Comparison of ENCODE assay signal across 22 cellular contexts in genomic region chr11:61880050-61880449, GRCh38. TPM values are rescaled to one million over a fixed set of nuclear protein-coding genes. Genes with fewer than 3 reads are reported as not detected.
A peak's percentile ranks its signal among the peaks of the same experiment; 100 is the strongest.
DNase-seq lines count a peak whose midpoint lies in the region; ATAC-seq and TF ChIP-seq lines count a peak whose summit lies in the region.
"Had no signal": no experiment of that assay in that cellular context is flagged by ENCODE, and none has a peak within 500 bp of the region (broad histone marks: within the 10 kb centered on the region; RNA-seq: fewer than 3 reads in every experiment).

No MANE protein-coding gene starts in this region.

- H3K4me1 Mint-ChIP-seq in endothelial cell (ENCODE audit: unreplicated experiment): peaks cover 20% of the 10 kb centered on the region

- intact Hi-C loops in left ventricle myocardium inferior (cut with micrococcal nuclease): no loop called here
- intact Hi-C loops in left ventricle myocardium superior (cut with micrococcal nuclease): no loop called here
- intact Hi-C loops in posterior cingulate gyrus (cut with DNase I): no loop called here

- DNase-seq in left ventricle myocardium inferior (no peak), left ventricle myocardium superior (no peak), endothelial cell (ENCODE audit: low spot score) (no peak), NCI-H748 treated with DMSO at 0.1 percent for 48 hours (lab: John Stamatoyannopoulos, UW) (no peak), posterior cingulate gyrus (no peak), KBM-7 (no peak), mesenteric fat pad (ENCODE audit: low spot score) (no peak)
- DNase-seq: 8988T; activated CD4-positive, alpha-beta T cell treated with anti-CD3 and anti-CD28 coated beads, Interleukin-2, amount 50 U/mL, for 1 hour; activated naive CD4-positive, alpha-beta T cell treated with Interleukin-2 at 50 U/mL for 16 hours; HCEC 1CT; hypothalamus; Kasumi-1; kidney; NCI-H2171; NCI-H82; psoas muscle; SW 1271; thyroid gland had no signal

- peak overlapping the region; percentile 79 for H3K27ac ChIP-seq in left ventricle myocardium inferior (replicated peaks)
- peak overlapping the region; percentile 90 for H3K27ac ChIP-seq in OCI-LY1 (ENCODE audit: low read depth, low read length, poor library complexity, severe bottlenecking)
- H3K27ac ChIP-seq: thyroid gland had no signal

- H3K4me3 ChIP-seq in left ventricle myocardium inferior (no peak overlapping the region), OCI-LY1 (ENCODE audit: low read depth, low read length, poor library complexity, severe bottlenecking) (peak overlapping the region; percentile 73)
- H3K4me3 ChIP-seq: psoas muscle, thyroid gland had no signal

- H3K4me3 Mint-ChIP-seq in endothelial cell (ENCODE audit: unreplicated experiment): no peak overlapping the region
- H3K4me3 Mint-ChIP-seq: nephron had no signal

- H3F3A ChIP-seq in OCI-LY1 (ENCODE audit: insufficient read depth, low read length): no peaks in the 10 kb centered on the region

- H3K9me3 ChIP-seq in left ventricle myocardium inferior (replicated peaks) (no peaks in the 10 kb centered on the region), OCI-LY1 (ENCODE audit: low read length) (no peaks in the 10 kb centered on the region)
- H3K9me3 ChIP-seq: BE2C, psoas muscle, thyroid gland had no signal

- H3K9ac ChIP-seq in OCI-LY1 (ENCODE audit: low read length): peak overlapping the region; percentile 84

- H3K9me3 Mint-ChIP-seq in endothelial cell (ENCODE audit: unreplicated experiment): no peaks in the 10 kb centered on the region
- H3K9me3 Mint-ChIP-seq: nephron had no signal

- H3K27me3 ChIP-seq in left ventricle myocardium inferior (ENCODE audit: low read depth): no peaks in the 10 kb centered on the region
- H3K27me3 ChIP-seq in OCI-LY1 (ENCODE audit: insufficient read depth, low read length): no peaks in the 10 kb centered on the region
- H3K27me3 ChIP-seq: BE2C, thyroid gland had no signal

- no peak for TF ChIP-seq CTCF in left ventricle myocardium inferior (IDR thresholded peaks at IDR 0.05; ENCODE audit: borderline replicate concordance)
- TF ChIP-seq CTCF in OCI-LY1 (IDR thresholded peaks at IDR 0.05; ENCODE audit: low read length): no peak
- TF ChIP-seq CTCF in endothelial cell (IDR thresholded peaks at IDR 0.05; ENCODE audit: unreplicated experiment): no peak

- no peaks in the 10 kb centered on the region for H3K9me2 ChIP-seq in OCI-LY1 (ENCODE audit: low read depth, low read length)

- no peak for ATAC-seq in left ventricle myocardium superior
- ATAC-seq: psoas muscle had no signal

- H3K27ac Mint-ChIP-seq in endothelial cell (ENCODE audit: unreplicated experiment): peak overlapping the region; percentile 96

- in situ Hi-C loops in KBM-7 (cut with MboI; ENCODE audit: low pct_unique_long_range_greater_than_20kb, low sequenced_read_pairs): no loop called here

- H2AFZ ChIP-seq in OCI-LY1 (ENCODE audit: low read length): peak overlapping the region; percentile 73; the same call in 1 of the 2 replicates

- no peaks in the 10 kb centered on the region for H4K20me1 ChIP-seq in OCI-LY1 (ENCODE audit: insufficient read depth, low read length)

- H3K36me3 Mint-ChIP-seq in endothelial cell (ENCODE audit: low read depth, unreplicated experiment): peaks cover 15% of the 10 kb centered on the region

- H3K79me2 ChIP-seq in OCI-LY1 (ENCODE audit: insufficient read depth, low read length): no peaks in the 10 kb centered on the region

- H3K36me3 ChIP-seq in left ventricle myocardium inferior (peaks cover 47% of the 10 kb centered on the region), OCI-LY1 (ENCODE audit: insufficient read depth, low read length) (peaks cover 4% of the 10 kb centered on the region; the same call in 1 of the 2 replicates)
- H3K36me3 ChIP-seq: BE2C, thyroid gland had no signal

- H3K4me1 ChIP-seq in left ventricle myocardium inferior: peaks cover 97% of the 10 kb centered on the region
- H3K4me1 ChIP-seq in OCI-LY1 (ENCODE audit: insufficient read depth, low read length, severe bottlenecking): peaks cover 64% of the 10 kb centered on the region
- H3K4me1 ChIP-seq: BE2C, psoas muscle, thyroid gland had no signal

- peaks cover 9% of the 10 kb centered on the region for H3K27me3 Mint-ChIP-seq in endothelial cell (ENCODE audit: unreplicated experiment)

- peak overlapping the region; percentile 81 for H3K4me2 ChIP-seq in OCI-LY1 (ENCODE audit: low read length)

RNA-seq across cellular contexts. Expression of gene FADS3, which starts 11.3 kb away (rescaled TPM):
- total RNA-seq in left ventricle myocardium inferior (65.5 TPM), left ventricle myocardium superior (69.7 TPM), endothelial cell (ENCODE audit: unreplicated experiment) (42.0 TPM), mesenteric fat pad (387 TPM)

RNA-seq across cellular contexts. Expression of gene RAB3IL1, which starts 37.3 kb away (rescaled TPM):
- total RNA-seq in left ventricle myocardium inferior (9.5 TPM), left ventricle myocardium superior (11.1 TPM), endothelial cell (ENCODE audit: unreplicated experiment) (8.9 TPM), mesenteric fat pad (36.5 TPM)

RNA-seq across cellular contexts. Expression of gene FADS2, which starts 52.0 kb away (rescaled TPM):
- 25.7 TPM for total RNA-seq in left ventricle myocardium inferior
- total RNA-seq in left ventricle myocardium superior: 24.7 TPM
- 682 TPM for total RNA-seq in endothelial cell (ENCODE audit: unreplicated experiment)
- 28.1 TPM for total RNA-seq in mesenteric fat pad

Comparison
In these comparisons a context has a peak if more than half of its experiments do, and no peak if none do; other contexts are left out.
1. RNA of gene FADS2, which starts 52.0 kb away (total RNA-seq): 682 TPM in endothelial cell (single experiment); 28.1 TPM in mesenteric fat pad (single experiment), 25.7 TPM in left ventricle myocardium inferior (single experiment) and 24.7 TPM in left ventricle myocardium superior (single experiment); every median in the first group is over 10 times any median in the second.